ENCODE assay signal across 9 cellular contexts in genomic region chr18:59921384-59921891, GRCh38. TPM values are rescaled to one million over a fixed set of nuclear protein-coding genes. Genes with fewer than 3 reads are reported as not detected.
DNase-seq lines count a peak whose midpoint lies in the region; ATAC-seq lines count a peak whose summit lies in the region.
"Had no signal": no experiment of that assay in that cellular context is flagged by ENCODE, and none has a peak within 500 bp of the region (broad histone marks: within the 10 kb centered on the region; RNA-seq: fewer than 3 reads in every experiment).

No MANE protein-coding gene starts in this region.

- no peak overlapping the region for H3K4me3 Mint-ChIP-seq in naive B cell

- peaks cover 22 to 43% (median 27%) of the 10 kb centered on the region in 3 donors for H3K4me1 Mint-ChIP-seq in naive B cell

- H3K27ac Mint-ChIP-seq in naive B cell, result peak overlapping the region in 2 of 6 donors; percentile 16 to 74

- H3K9me3 Mint-ChIP-seq in naive B cell, result peaks cover 0 to 2% (median 0%) of the 10 kb centered on the region in 7 donors

- peak; percentile 45 for ATAC-seq in GM18511 (IDR thresholded peaks at IDR 0.05; ENCODE audit: unreplicated experiment)
- ATAC-seq in HG02759 (IDR thresholded peaks at IDR 0.05; ENCODE audit: unreplicated experiment), result peak; percentile 51
- ATAC-seq in naive B cell (ENCODE audit: low read depth in 2 of 2), result peak; percentile 71 to 76
- no peak for ATAC-seq in GM19023 (IDR thresholded peaks at IDR 0.05; ENCODE audit: unreplicated experiment)

- peaks cover 0 to 4% of the 10 kb centered on the region in 2 donors for H3K36me3 Mint-ChIP-seq in naive B cell

- DNase-seq in SKM-1 (lab: John Stamatoyannopoulos, UW; ENCODE audit: unreplicated experiment), result peak; percentile 86
- peak; percentile 32 for DNase-seq in naive B cell
- DNase-seq in NCI-H128 (lab: John Stamatoyannopoulos, UW; ENCODE audit: unreplicated experiment), result no peak
- DNase-seq in mesenteric fat pad (ENCODE audit: low spot score), result no peak
- DNase-seq in NCI-H1694 (lab: John Stamatoyannopoulos, UW), result no peak
- DNase-seq: HCEC 1CT had no signal

- peaks cover 0 to 4% (median 0%) of the 10 kb centered on the region in 3 donors for H3K27me3 Mint-ChIP-seq in naive B cell

RNA-seq across cellular contexts. Expression of gene PMAIP1, which starts 21.6 kb away (rescaled TPM):
- polyA plus RNA-seq in naive B cell (ENCODE audit: low read depth in 6 of 6), result 100 to 1,000 TPM in 5 of 6 donors, 10 to 100 TPM in 1; 94.5 to 224 (median 158) TPM
- 0.87 TPM for total RNA-seq in mesenteric fat pad

Comparison
In these comparisons a context has a peak if more than half of its experiments do, and no peak if none do; other contexts are left out.
1. DNase-seq: peak in SKM-1 (single experiment) and naive B cell (single experiment); none in NCI-H128 (single experiment), mesenteric fat pad (single experiment) and NCI-H1694 (single experiment).